In the genomic region with DNA sequence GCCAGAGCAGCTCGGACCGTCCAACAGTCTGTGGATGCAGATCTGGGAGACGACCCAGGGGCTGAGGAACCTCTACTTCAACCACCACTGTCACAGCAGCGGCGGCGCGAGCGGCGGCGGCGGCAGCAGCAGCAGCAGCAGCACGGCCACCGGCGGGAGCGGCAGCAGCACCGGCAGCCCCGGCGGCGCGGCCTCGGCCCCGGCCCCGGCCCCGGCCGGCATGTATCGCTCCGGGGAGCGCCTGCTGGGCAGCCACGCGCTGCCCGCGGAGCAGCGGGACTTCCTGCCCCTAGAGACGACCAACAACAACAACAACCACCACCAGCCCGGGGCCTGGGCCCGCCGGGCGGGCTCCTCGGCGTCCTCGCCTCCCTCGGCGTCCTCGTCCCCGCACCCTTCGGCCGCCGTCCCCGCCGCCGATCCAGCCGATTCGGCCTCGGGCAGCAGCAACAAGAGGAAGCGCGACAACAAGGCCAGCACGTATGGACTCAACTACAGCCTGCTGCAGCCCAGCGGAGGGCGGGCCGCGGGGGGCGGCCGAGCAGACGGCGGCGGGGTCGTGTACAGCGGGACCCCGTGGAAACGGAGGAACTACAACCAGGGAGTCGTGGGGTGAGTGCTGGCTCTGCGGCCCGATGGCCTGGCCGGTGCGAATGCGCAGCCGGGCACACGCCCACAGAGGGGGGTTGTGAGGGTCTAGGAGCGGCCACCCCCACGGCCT, we compare ENCODE assay signal across 8 cellular contexts. TPM values are rescaled to one million over a fixed set of nuclear protein-coding genes. Genes with fewer than 3 reads are reported as not detected.
DNase-seq lines count a peak whose midpoint lies in the region; ATAC-seq, FAIRE-seq and TF ChIP-seq lines count a peak whose summit lies in the region.

No MANE protein-coding gene starts in this region.

- DNase-seq in NCI-H748 (lab: John Stamatoyannopoulos, UW; ENCODE audit: unreplicated experiment) (peak; percentile 34), NCI-H748 treated with DMSO at 0.1 percent for 48 hours (lab: John Stamatoyannopoulos, UW) (no peak), OCI-M1 (lab: John Stamatoyannopoulos, UW) (peak; percentile 39), bronchial epithelial cell (ENCODE audit: low read depth) (no peak), NCI-H226 (no peak)
- DNase-seq in stimulated activated CD8-positive, alpha-beta memory T cell treated with anti-CD3 and anti-CD28 coated beads, Interleukin-2, amount 100 ng/mL, for 48 hours (ENCODE audit: low read depth in 2 of 2) = peak; percentile 19 to 23

- no peak for FAIRE-seq in bronchial epithelial cell (lab: Jason Lieb, UNC)

- peak overlapping the region; percentile 57 for H3K27ac ChIP-seq in layer of hippocampus (ENCODE audit: low read depth, low read length)

- H3K27me3 ChIP-seq in bronchial epithelial cell (ENCODE audit: control insufficient read depth, insufficient read depth, low read length) (no peaks in the 10 kb centered on the region), layer of hippocampus (ENCODE audit: control insufficient read depth, insufficient read depth, low read length) (no peaks in the 10 kb centered on the region)

- H3K36me3 ChIP-seq in bronchial epithelial cell (ENCODE audit: control insufficient read depth, insufficient read depth, low read length) = no peaks in the 10 kb centered on the region

- H3K4me3 ChIP-seq in bronchial epithelial cell (ENCODE audit: low read depth, low read length) = peak overlapping the region; percentile 89

- no peak for TF ChIP-seq CTCF in bronchial epithelial cell (IDR thresholded peaks at IDR 0.05; ENCODE audit: insufficient read depth, low read length, severe bottlenecking)

- ATAC-seq in HG02642 (IDR thresholded peaks at IDR 0.05; ENCODE audit: poor library complexity, unreplicated experiment) = peak; percentile 25

RNA-seq across cellular contexts. Expression of gene TENT4B, which starts 0.7 kb away (rescaled TPM):
- 9.2 and 9.5 TPM in 2 replicates for total RNA-seq in bronchial epithelial cell

Comparison
In these comparisons a context has a peak if more than half of its experiments do, and no peak if none do; other contexts are left out.
1. DNase-seq: peak in NCI-H748 (single experiment), OCI-M1 (single experiment) and stimulated activated CD8-positive, alpha-beta memory T cell treated with anti-CD3 and anti-CD28 coated beads, Interleukin-2, amount 100 ng/mL, for 48 hours (2 of 2); none in NCI-H748 treated with DMSO at 0.1 percent for 48 hours (single experiment), bronchial epithelial cell (single experiment) and NCI-H226 (single experiment).